24 cellular contexts compared by ENCODE assay signal in genomic region chr3:11565072-11565471, GRCh38.
DNase-seq lines count a peak whose midpoint lies in the region; ATAC-seq and TF ChIP-seq lines count a peak whose summit lies in the region.
"Had no signal": no experiment of that assay in that cellular context is flagged by ENCODE, and none has a peak within 500 bp of the region (broad histone marks: within the 10 kb centered on the region; RNA-seq: fewer than 3 reads in every experiment).

No MANE protein-coding gene starts in this region.

- ATAC-seq in Right ventricle myocardium superior (ENCODE audit: poor library complexity) (peak; percentile 76), thoracic aorta (ENCODE audit: insufficient number of reproducible peaks, low FRiP score, low read depth) (no peak), HG02623 (IDR thresholded peaks at IDR 0.05; ENCODE audit: unreplicated experiment) (no peak)
- ATAC-seq: activated T-cell treated with anti-CD3 and anti-CD28 coated beads, Interleukin-2, amount 50 U/mL, for 72 hours; pancreas had no signal

- H3K27ac Mint-ChIP-seq in mesothelial cell of epicardium: peak overlapping the region; percentile 21
- H3K27ac Mint-ChIP-seq: activated naive CD4-positive, alpha-beta T cell treated with anti-CD3 and anti-CD28 coated beads, Interleukin-2, amount 50 U/mL, for 24 hours; activated T-cell treated with anti-CD3 and anti-CD28 coated beads, Interleukin-2, amount 50 U/mL, for 72 hours; memory B cell had no signal

- H3K9me3 ChIP-seq in ascending aorta (no peaks in the 10 kb centered on the region), thoracic aorta (no peaks in the 10 kb centered on the region)
- H3K9me3 ChIP-seq: esophagus muscularis mucosa, pancreas, sigmoid colon had no signal

- peaks cover 10% of the 10 kb centered on the region for H3K36me3 Mint-ChIP-seq in mesothelial cell of epicardium

- H3K27ac ChIP-seq in ascending aorta: peak overlapping the region; percentile 45 to 99
- peak overlapping the region; percentile 28 to 98 for H3K27ac ChIP-seq in thoracic aorta
- H3K27ac ChIP-seq: KMS-11, pancreas, sigmoid colon had no signal

- H3K36me3 ChIP-seq in ascending aorta: peaks cover 23 to 33% of the 10 kb centered on the region in 2 donors
- peaks cover 11% of the 10 kb centered on the region for H3K36me3 ChIP-seq in thoracic aorta

- H3K4me3 Mint-ChIP-seq in mesothelial cell of epicardium: no peak overlapping the region
- H3K4me3 Mint-ChIP-seq: activated naive CD4-positive, alpha-beta T cell treated with anti-CD3 and anti-CD28 coated beads, Interleukin-2, amount 50 U/mL, for 24 hours; activated T-cell treated with anti-CD3 and anti-CD28 coated beads, Interleukin-2, amount 50 U/mL, for 72 hours; CD4-positive, CD25-positive, alpha-beta regulatory T cell; H9; memory B cell had no signal

- H3K4me1 ChIP-seq in ascending aorta: peaks cover 16 to 64% of the 10 kb centered on the region in 2 donors
- H3K4me1 ChIP-seq in thoracic aorta (ENCODE audit: control insufficient read depth in 1 of 2, low read depth in 2 of 2): peaks cover 32 to 97% of the 10 kb centered on the region in 2 donors
- H3K4me1 ChIP-seq: pancreas had no signal

- H3K27me3 Mint-ChIP-seq in mesothelial cell of epicardium (ENCODE audit: low read depth): no peaks in the 10 kb centered on the region
- H3K27me3 Mint-ChIP-seq: activated naive CD4-positive, alpha-beta T cell treated with anti-CD3 and anti-CD28 coated beads, Interleukin-2, amount 50 U/mL, for 24 hours; CD4-positive, CD25-positive, alpha-beta regulatory T cell; memory B cell had no signal

- no peaks in the 10 kb centered on the region for H3K9me3 Mint-ChIP-seq in mesothelial cell of epicardium
- H3K9me3 Mint-ChIP-seq: activated naive CD4-positive, alpha-beta T cell treated with anti-CD3 and anti-CD28 coated beads, Interleukin-2, amount 50 U/mL, for 24 hours; activated T-cell treated with anti-CD3 and anti-CD28 coated beads, Interleukin-2, amount 50 U/mL, for 72 hours; CD4-positive, CD25-positive, alpha-beta regulatory T cell; H9; memory B cell had no signal

- no peak overlapping the region for H3K4me3 ChIP-seq in ascending aorta
- H3K4me3 ChIP-seq in thoracic aorta: no peak overlapping the region
- H3K4me3 ChIP-seq: esophagus muscularis mucosa, pancreas, sigmoid colon had no signal

- peaks cover 23% of the 10 kb centered on the region for H3K4me1 Mint-ChIP-seq in mesothelial cell of epicardium
- H3K4me1 Mint-ChIP-seq: activated naive CD4-positive, alpha-beta T cell treated with anti-CD3 and anti-CD28 coated beads, Interleukin-2, amount 50 U/mL, for 24 hours had no signal

- DNase-seq in ascending aorta (ENCODE audit: low spot score in 2 of 2) (no peak), Right ventricle myocardium superior (peak; percentile 78), mesothelial cell of epicardium (ENCODE audit: low spot score in 2 of 2, unreplicated experiment in 2 of 2) (no peak), thoracic aorta (ENCODE audit: low spot score) (no peak), DMS 273 treated with DMSO at 0.1 percent for 48 hours (lab: John Stamatoyannopoulos, UW) (no peak), NOMO-1 treated with DMSO at 0.1 percent for 48 hours (lab: John Stamatoyannopoulos, UW; ENCODE audit: unreplicated experiment) (no peak)
- DNase-seq: activated CD4-positive, CD25-positive, alpha-beta regulatory T cell; activated T-cell treated with anti-CD3 and anti-CD28 coated beads, Interleukin-2, amount 50 U/mL, for 72 hours; CD4-positive, CD25-positive, alpha-beta regulatory T cell; effector memory CD4-positive, alpha-beta T cell; H9; kidney glomerular epithelial cell; NCI-H1694; NCI-H2227 treated with DMSO at 0.1 percent for 48 hours; NCI-H774; SHP77; sigmoid colon; substantia nigra had no signal

- H3K27me3 ChIP-seq in ascending aorta: no peaks in the 10 kb centered on the region
- H3K27me3 ChIP-seq in thoracic aorta (replicated peaks; ENCODE audit: insufficient read depth): no peaks in the 10 kb centered on the region
- H3K27me3 ChIP-seq: esophagus muscularis mucosa, pancreas, sigmoid colon had no signal

- intact Hi-C loops in ascending aorta (cut with DNase I) (loop anchor here (5.0 kb wide), 1 partner anchor 53 kb away; no protein-coding TSS in a partner anchor), Right ventricle myocardium superior (cut with DNase I) (no loop called here)

- TF ChIP-seq CTCF in ascending aorta (IDR thresholded peaks at IDR 0.05): no peak
- TF ChIP-seq CTCF in mesothelial cell of epicardium (IDR thresholded peaks at IDR 0.05; ENCODE audit: unreplicated experiment): no peak
- TF ChIP-seq CTCF in thoracic aorta (IDR thresholded peaks at IDR 0.05): no peak
